ENCODE assay signal across 11 cellular contexts in the genomic region with DNA sequence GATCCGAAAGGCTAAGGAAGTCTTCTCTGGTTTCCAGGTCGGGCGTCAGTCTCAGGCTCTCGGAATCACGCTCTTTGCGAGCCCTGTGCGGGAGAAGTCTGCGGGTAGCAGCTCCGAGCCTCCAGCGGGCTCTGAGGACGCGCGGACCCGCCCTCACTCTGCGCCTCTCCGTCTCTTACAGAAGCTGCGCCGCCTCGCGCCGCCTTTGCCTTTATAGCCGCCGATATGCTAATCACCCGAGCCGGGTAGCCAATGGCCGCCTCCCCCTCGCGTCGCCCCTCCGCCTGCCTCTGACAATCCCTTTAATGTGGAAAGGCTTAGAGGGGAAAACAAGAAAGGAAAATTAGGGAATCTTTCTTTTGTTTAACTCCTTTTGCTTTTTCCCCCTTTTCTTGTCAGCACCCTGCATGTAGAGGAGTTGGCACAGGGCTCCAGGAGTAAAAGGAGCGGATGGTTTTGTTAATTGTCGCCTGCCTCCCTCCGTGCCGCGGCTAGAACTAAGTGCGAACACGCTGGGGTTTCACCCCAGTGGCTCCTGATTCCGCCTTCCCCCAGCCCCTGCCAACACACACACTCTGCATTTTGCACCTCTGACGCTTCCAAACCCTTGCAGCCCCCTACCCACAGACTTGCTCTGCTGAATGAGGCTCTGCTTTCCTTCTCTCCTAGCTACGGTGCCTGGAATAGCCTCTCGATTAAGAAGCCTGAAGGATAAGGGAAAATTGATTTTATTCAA. TPM values are rescaled to one million over a fixed set of nuclear protein-coding genes. Genes with fewer than 3 reads are reported as not detected.
A peak's percentile ranks its signal among the peaks of the same experiment; 100 is the strongest.
DNase-seq lines count a peak whose midpoint lies in the region; ATAC-seq, FAIRE-seq and TF ChIP-seq lines count a peak whose summit lies in the region.
"Had no signal": no experiment of that assay in that cellular context is flagged by ENCODE, and none has a peak within 500 bp of the region (broad histone marks: within the 10 kb centered on the region; RNA-seq: fewer than 3 reads in every experiment).

A gene with protein sequence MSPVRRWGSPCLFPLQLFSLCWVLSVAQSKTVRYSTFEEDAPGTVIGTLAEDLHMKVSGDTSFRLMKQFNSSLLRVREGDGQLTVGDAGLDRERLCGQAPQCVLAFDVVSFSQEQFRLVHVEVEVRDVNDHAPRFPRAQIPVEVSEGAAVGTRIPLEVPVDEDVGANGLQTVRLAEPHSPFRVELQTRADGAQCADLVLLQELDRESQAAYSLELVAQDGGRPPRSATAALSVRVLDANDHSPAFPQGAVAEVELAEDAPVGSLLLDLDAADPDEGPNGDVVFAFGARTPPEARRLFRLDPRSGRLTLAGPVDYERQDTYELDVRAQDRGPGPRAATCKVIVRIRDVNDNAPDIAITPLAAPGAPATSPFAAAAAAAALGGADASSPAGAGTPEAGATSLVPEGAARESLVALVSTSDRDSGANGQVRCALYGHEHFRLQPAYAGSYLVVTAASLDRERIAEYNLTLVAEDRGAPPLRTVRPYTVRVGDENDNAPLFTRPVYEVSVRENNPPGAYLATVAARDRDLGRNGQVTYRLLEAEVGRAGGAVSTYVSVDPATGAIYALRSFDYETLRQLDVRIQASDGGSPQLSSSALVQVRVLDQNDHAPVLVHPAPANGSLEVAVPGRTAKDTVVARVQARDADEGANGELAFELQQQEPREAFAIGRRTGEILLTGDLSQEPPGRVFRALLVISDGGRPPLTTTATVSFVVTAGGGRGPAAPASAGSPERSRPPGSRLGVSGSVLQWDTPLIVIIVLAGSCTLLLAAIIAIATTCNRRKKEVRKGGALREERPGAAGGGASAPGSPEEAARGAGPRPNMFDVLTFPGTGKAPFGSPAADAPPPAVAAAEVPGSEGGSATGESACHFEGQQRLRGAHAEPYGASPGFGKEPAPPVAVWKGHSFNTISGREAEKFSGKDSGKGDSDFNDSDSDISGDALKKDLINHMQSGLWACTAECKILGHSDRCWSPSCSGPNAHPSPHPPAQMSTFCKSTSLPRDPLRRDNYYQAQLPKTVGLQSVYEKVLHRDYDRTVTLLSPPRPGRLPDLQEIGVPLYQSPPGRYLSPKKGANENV (minus strand): TSS at position 186 of the 736 bp plus-strand sequence. CDS start 204 bp downstream, outside the sequence.

- TF ChIP-seq POLR2A in uterus (IDR thresholded peaks at IDR 0.05) (no peak), GM12892 (IDR thresholded peaks at IDR 0.05; ENCODE audit: low read depth, low read length) (no peak)

- FAIRE-seq in GM12892 (lab: Jason Lieb, UNC): no peak

- H4K20me1 ChIP-seq in GM23338 (replicated peaks; ENCODE audit: insufficient read depth): no peaks in the 10 kb centered on the region; the same call in 1 of the 2 replicates

- peaks cover 35% of the 10 kb centered on the region for H3K4me1 Mint-ChIP-seq in GM23338

- H3K4me3 ChIP-seq in GM23338 (peak within 1 kb of the TSS; percentile 91), coronary artery (peak within 1 kb of the TSS; percentile 20), uterus (no peak within 1 kb of the TSS)

- DNase-seq in GM23338 (ENCODE audit: low spot score): peak; percentile 96
- DNase-seq in NCI-H2227 treated with DMSO at 0.1 percent for 48 hours (lab: John Stamatoyannopoulos, UW): peak; percentile 92
- DNase-seq in coronary artery (ENCODE audit: low spot score): no peak
- DNase-seq in occipital lobe (lab: John Stamatoyannopoulos, UW): peak; percentile 53
- no peak for DNase-seq in uterus
- no peak for DNase-seq in GM12892 (ENCODE audit: insufficient read length)
- DNase-seq in stimulated activated naive CD4-positive, alpha-beta T cell (lab: John Stamatoyannopoulos, UW): no peak

- intact Hi-C loops in uterus (cut with DNase I; ENCODE audit: low total_unique reads): no loop called here

- no peaks in the 10 kb centered on the region for H3K79me2 ChIP-seq in GM23338 (replicated peaks; ENCODE audit: insufficient read depth)

- H3K4me1 ChIP-seq in GM23338 (ENCODE audit: insufficient read depth) (peaks cover 43% of the 10 kb centered on the region), uterus (peaks cover 0 to 6% of the 10 kb centered on the region in 2 donors)

- H3K27me3 ChIP-seq in GM23338 (ENCODE audit: insufficient read depth): peaks cover 70% of the 10 kb centered on the region
- H3K27me3 ChIP-seq in uterus: peaks cover 25 to 44% of the 10 kb centered on the region in 2 donors

- H3K27ac ChIP-seq in GM23338 (ENCODE audit: low read depth): no peak within 1 kb of the TSS
- H3K27ac ChIP-seq in coronary artery: no peak within 1 kb of the TSS
- H3K27ac ChIP-seq in uterus: no peak within 1 kb of the TSS
- H3K27ac ChIP-seq: neutrophil, tibial nerve had no signal

- H3K27me3 Mint-ChIP-seq in GM23338 (ENCODE audit: insufficient read depth, low read depth, poor library complexity): peaks cover 53% of the 10 kb centered on the region

- H3K27ac Mint-ChIP-seq in GM23338: no peak within 1 kb of the TSS

- H3F3A ChIP-seq in GM23338 (replicated peaks; ENCODE audit: low read depth): peaks cover 16% of the 10 kb centered on the region

- no peaks in the 10 kb centered on the region for H3K9me2 ChIP-seq in GM23338 (ENCODE audit: insufficient read depth)

- no peaks in the 10 kb centered on the region for H3K9me3 ChIP-seq in uterus
- H3K9me3 ChIP-seq: neutrophil, tibial nerve had no signal

- peak; percentile 25 for ATAC-seq in GM23338
- ATAC-seq in HG03139 (IDR thresholded peaks at IDR 0.05; ENCODE audit: unreplicated experiment): no peak

- peak within 1 kb of the TSS; percentile 72 for H3K4me2 ChIP-seq in GM23338

- TF ChIP-seq CTCF in GM23338 (conservative IDR thresholded peaks at IDR 0.05; ENCODE audit: low read depth in 2 of 2) (no peak), coronary artery (IDR thresholded peaks at IDR 0.05) (no peak), uterus (IDR thresholded peaks at IDR 0.05) (no peak)

- peaks cover 14% of the 10 kb centered on the region; the same call in 2 of the 3 replicates for H3K9me3 Mint-ChIP-seq in GM23338

- H3K4me3 Mint-ChIP-seq in GM23338: peak within 1 kb of the TSS; percentile 86

- peaks cover 11% of the 10 kb centered on the region for H3K36me3 Mint-ChIP-seq in GM23338 (ENCODE audit: low read depth)

- H3K36me3 ChIP-seq in GM23338 (ENCODE audit: insufficient read depth): no peaks in the 10 kb centered on the region
- no peaks in the 10 kb centered on the region for H3K36me3 ChIP-seq in uterus
- H3K36me3 ChIP-seq: neutrophil, tibial nerve had no signal

- H2AFZ ChIP-seq in GM23338: 0 out of 2 replicates have a peak within 1 kb of the TSS, but pooled peaks have one; percentile 84

TF ChIP-seq in GM23338, 12 proteins besides CTCF, POLR2A, EP300 and RAD21 (continues in another document):
- TF ChIP-seq, protein P1, sequence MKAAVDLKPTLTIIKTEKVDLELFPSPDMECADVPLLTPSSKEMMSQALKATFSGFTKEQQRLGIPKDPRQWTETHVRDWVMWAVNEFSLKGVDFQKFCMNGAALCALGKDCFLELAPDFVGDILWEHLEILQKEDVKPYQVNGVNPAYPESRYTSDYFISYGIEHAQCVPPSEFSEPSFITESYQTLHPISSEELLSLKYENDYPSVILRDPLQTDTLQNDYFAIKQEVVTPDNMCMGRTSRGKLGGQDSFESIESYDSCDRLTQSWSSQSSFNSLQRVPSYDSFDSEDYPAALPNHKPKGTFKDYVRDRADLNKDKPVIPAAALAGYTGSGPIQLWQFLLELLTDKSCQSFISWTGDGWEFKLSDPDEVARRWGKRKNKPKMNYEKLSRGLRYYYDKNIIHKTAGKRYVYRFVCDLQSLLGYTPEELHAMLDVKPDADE (IDR thresholded peaks at IDR 0.05): no peak
- TF ChIP-seq ZNF114 (CRISPR knock-in tag; IDR thresholded peaks at IDR 0.05): no peak
- peak; percentile 18 for TF ChIP-seq EZH2 (IDR thresholded peaks at IDR 0.05; ENCODE audit: low read depth, unreplicated experiment)
- TF ChIP-seq STAT1 (IDR thresholded peaks at IDR 0.05; ENCODE audit: unreplicated experiment): no peak
- no peak for TF ChIP-seq NANOG (IDR thresholded peaks at IDR 0.05; ENCODE audit: borderline replicate concordance)
- TF ChIP-seq POLR2AphosphoS5 (IDR thresholded peaks at IDR 0.05; ENCODE audit: low read depth): peak; percentile 47
- TF ChIP-seq, protein P2, sequence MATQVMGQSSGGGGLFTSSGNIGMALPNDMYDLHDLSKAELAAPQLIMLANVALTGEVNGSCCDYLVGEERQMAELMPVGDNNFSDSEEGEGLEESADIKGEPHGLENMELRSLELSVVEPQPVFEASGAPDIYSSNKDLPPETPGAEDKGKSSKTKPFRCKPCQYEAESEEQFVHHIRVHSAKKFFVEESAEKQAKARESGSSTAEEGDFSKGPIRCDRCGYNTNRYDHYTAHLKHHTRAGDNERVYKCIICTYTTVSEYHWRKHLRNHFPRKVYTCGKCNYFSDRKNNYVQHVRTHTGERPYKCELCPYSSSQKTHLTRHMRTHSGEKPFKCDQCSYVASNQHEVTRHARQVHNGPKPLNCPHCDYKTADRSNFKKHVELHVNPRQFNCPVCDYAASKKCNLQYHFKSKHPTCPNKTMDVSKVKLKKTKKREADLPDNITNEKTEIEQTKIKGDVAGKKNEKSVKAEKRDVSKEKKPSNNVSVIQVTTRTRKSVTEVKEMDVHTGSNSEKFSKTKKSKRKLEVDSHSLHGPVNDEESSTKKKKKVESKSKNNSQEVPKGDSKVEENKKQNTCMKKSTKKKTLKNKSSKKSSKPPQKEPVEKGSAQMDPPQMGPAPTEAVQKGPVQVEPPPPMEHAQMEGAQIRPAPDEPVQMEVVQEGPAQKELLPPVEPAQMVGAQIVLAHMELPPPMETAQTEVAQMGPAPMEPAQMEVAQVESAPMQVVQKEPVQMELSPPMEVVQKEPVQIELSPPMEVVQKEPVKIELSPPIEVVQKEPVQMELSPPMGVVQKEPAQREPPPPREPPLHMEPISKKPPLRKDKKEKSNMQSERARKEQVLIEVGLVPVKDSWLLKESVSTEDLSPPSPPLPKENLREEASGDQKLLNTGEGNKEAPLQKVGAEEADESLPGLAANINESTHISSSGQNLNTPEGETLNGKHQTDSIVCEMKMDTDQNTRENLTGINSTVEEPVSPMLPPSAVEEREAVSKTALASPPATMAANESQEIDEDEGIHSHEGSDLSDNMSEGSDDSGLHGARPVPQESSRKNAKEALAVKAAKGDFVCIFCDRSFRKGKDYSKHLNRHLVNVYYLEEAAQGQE (IDR thresholded peaks at IDR 0.05; ENCODE audit: unreplicated experiment): no peak
- no peak for TF ChIP-seq ZNF331 (CRISPR knock-in tag; IDR thresholded peaks at IDR 0.05; ENCODE audit: low read depth)

RNA-seq across cellular contexts. Expression of the gene that starts here (rescaled TPM):
- total RNA-seq in GM23338 (2014; rRNA removed; shearing (Covaris generic)): 1.2 and 1.7 TPM in 2 replicates
- polyA plus RNA-seq in GM23338 (2016; fragmentation: Nextera tagmentation; extraction: Ambion mirVana): 0.36 and 0.83 TPM in 2 replicates
- total RNA-seq in occipital lobe (32.6 TPM), uterus (under 1 TPM in 1 of 4 donors, not detected in 3; 0.62 TPM)
- not detected for polyA plus RNA-seq in GM12892 (2012; ENCODE audit: missing spikeins)
- polyA plus RNA-seq: aorta had no signal

Comparison
In these comparisons a context has a peak if more than half of its experiments do, and no peak if none do; other contexts are left out.
1. RNA of the gene that starts here (total RNA-seq): 32.6 TPM in occipital lobe (single experiment); 1.2 to 1.7 TPM in GM23338 and 0.62 TPM in uterus; every median in the first group is over 10 times any median in the second.
2. DNase-seq: peak in GM23338 (single experiment), NCI-H2227 treated with DMSO at 0.1 percent for 48 hours (single experiment) and occipital lobe (single experiment); none in coronary artery (single experiment), uterus (0 of 2), GM12892 (single experiment) and stimulated activated naive CD4-positive, alpha-beta T cell (0 of 6).
3. H3K4me3 ChIP-seq: peak in GM23338 (single experiment) and coronary artery (single experiment); none in uterus (0 of 2).